8 cellular contexts compared by ENCODE assay signal in the genomic region with DNA sequence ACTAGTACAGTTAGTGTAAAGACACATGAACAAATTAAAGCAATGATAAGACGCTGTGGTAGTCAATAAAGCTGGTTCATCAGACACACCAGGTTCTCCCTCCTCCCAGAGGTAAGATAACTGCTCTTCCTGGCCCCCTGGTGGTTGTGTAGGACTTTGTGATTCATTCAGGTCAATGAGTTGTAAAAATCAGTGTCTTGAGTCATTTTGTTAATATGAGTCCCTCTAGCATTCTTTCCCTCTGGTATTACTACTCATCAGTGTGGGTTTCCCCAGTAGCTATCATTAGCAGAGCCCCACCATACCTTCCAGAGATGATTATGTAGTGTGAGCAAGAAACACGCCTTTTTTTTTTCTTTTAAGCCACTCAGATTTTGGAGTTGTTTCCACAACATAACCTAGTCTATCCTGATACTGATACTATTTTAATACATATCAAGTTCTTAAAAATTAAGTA. TPM values are rescaled to one million over a fixed set of nuclear protein-coding genes. Genes with fewer than 3 reads are reported as not detected.
DNase-seq lines count a peak whose midpoint lies in the region; TF ChIP-seq lines count a peak whose summit lies in the region.

No MANE protein-coding gene starts in this region.

- H3K9me3 ChIP-seq in uterus = no peaks in the 10 kb centered on the region

- H3K27ac ChIP-seq in uterus = no peak overlapping the region

- peak; percentile 80 for DNase-seq in DMS153 treated with DMSO at 0.1 percent for 48 hours (lab: John Stamatoyannopoulos, UW; ENCODE audit: unreplicated experiment)
- peak; percentile 71 for DNase-seq in H4 (ENCODE audit: low spot score)
- peak; percentile 82 for DNase-seq in NB4 (ENCODE audit: low read depth)
- peak; percentile 80 for DNase-seq in SK-N-DZ (ENCODE audit: low spot score)
- DNase-seq in activated naive CD4-positive, alpha-beta T cell (lab: John Stamatoyannopoulos, UW) = peak; percentile 13 to 58 (median 32)
- peak; percentile 87 for DNase-seq in glomerular visceral epithelial cell (ENCODE audit: extremely low spot score)
- DNase-seq in progenitor cell of endocrine pancreas (ENCODE audit: low spot score, unreplicated experiment) = peak; percentile 25
- DNase-seq in uterus = peak; percentile 58 to 78

- H3K36me3 Mint-ChIP-seq in progenitor cell of endocrine pancreas (ENCODE audit: insufficient read depth) = peaks cover 4% of the 10 kb centered on the region

- H3K4me3 ChIP-seq in NB4 (ENCODE audit: low read depth, low read length) (no peak overlapping the region), uterus (no peak overlapping the region)

- no peaks in the 10 kb centered on the region for H3K36me3 ChIP-seq in uterus

- intact Hi-C loops in uterus (cut with DNase I; ENCODE audit: low total_unique reads) = no loop called here

- TF ChIP-seq CTCF in NB4 (IDR thresholded peaks at IDR 0.05; ENCODE audit: low read depth, low read length) = peak; percentile 84
- peak; percentile 82 for TF ChIP-seq CTCF in progenitor cell of endocrine pancreas (IDR thresholded peaks at IDR 0.05; ENCODE audit: unreplicated experiment)
- TF ChIP-seq CTCF in uterus (IDR thresholded peaks at IDR 0.05) = peak; percentile 55 to 67 (median 62)

- no peaks in the 10 kb centered on the region for H3K9me3 Mint-ChIP-seq in progenitor cell of endocrine pancreas (ENCODE audit: low read depth)

- peaks cover 3% of the 10 kb centered on the region for H3K4me1 Mint-ChIP-seq in progenitor cell of endocrine pancreas (ENCODE audit: low read depth)

- peak overlapping the region; percentile 33 for H3K27ac Mint-ChIP-seq in progenitor cell of endocrine pancreas

- no peak for TF ChIP-seq POLR2A in NB4 (IDR thresholded peaks at IDR 0.05; ENCODE audit: extremely low read depth, insufficient read length)
- no peak for TF ChIP-seq POLR2A in uterus (IDR thresholded peaks at IDR 0.05)

- H3K27me3 Mint-ChIP-seq in progenitor cell of endocrine pancreas = no peaks in the 10 kb centered on the region

- H3K4me3 Mint-ChIP-seq in progenitor cell of endocrine pancreas (ENCODE audit: low read depth) = no peak overlapping the region

- no peaks in the 10 kb centered on the region for H3K27me3 ChIP-seq in uterus

- no peaks in the 10 kb centered on the region for H3K4me1 ChIP-seq in uterus

RNA-seq across cellular contexts. Expression of gene SETDB1, which starts 3.6 kb away (rescaled TPM):
- 15.9 and 26.2 TPM in 2 replicates for total RNA-seq in H4 (2014; rRNA removed; shearing (Covaris generic))
- polyA plus RNA-seq in SK-N-DZ (2014; cell fraction: cytosol; rRNA removed) = 71.4 and 101 TPM in 2 replicates
- polyA plus RNA-seq in SK-N-DZ (2014; cell fraction: nucleus; rRNA removed) = 110 and 112 TPM in 2 replicates
- total RNA-seq in progenitor cell of endocrine pancreas (110 TPM in 2 replicates), uterus (10 to 100 TPM; 21.8 to 63.2 (median 54.4) TPM)

RNA-seq across cellular contexts. Expression of gene CTXND2, which starts 35.6 kb away (rescaled TPM):
- total RNA-seq in H4 (2014; rRNA removed; shearing (Covaris generic)) = not detected in 2 replicates
- not detected in 2 replicates for polyA plus RNA-seq in SK-N-DZ (2014; cell fraction: cytosol; rRNA removed)
- not detected in 2 replicates for polyA plus RNA-seq in SK-N-DZ (2014; cell fraction: nucleus; rRNA removed)
- total RNA-seq in progenitor cell of endocrine pancreas (not detected in 2 replicates), uterus (not detected)

RNA-seq across cellular contexts. Expression of gene ARNT, which starts 46.1 kb away (rescaled TPM):
- 13.0 and 13.7 TPM in 2 replicates for total RNA-seq in H4 (2014; rRNA removed; shearing (Covaris generic))
- 28.3 and 32.8 TPM in 2 replicates for polyA plus RNA-seq in SK-N-DZ (2014; cell fraction: cytosol; rRNA removed)
- 24.8 and 35.0 TPM in 2 replicates for polyA plus RNA-seq in SK-N-DZ (2014; cell fraction: nucleus; rRNA removed)
- total RNA-seq in progenitor cell of endocrine pancreas (39.0 and 40.9 TPM in 2 replicates), uterus (10 to 100 TPM; 28.9 to 86.1 (median 59.1) TPM)

RNA-seq across cellular contexts. Expression of gene CERS2, which starts 52.1 kb away (rescaled TPM):
- 97.8 and 110 TPM in 2 replicates for total RNA-seq in H4 (2014; rRNA removed; shearing (Covaris generic))
- polyA plus RNA-seq in SK-N-DZ (2014; cell fraction: cytosol; rRNA removed) = 138 and 143 TPM in 2 replicates
- polyA plus RNA-seq in SK-N-DZ (2014; cell fraction: nucleus; rRNA removed) = 127 and 132 TPM in 2 replicates
- total RNA-seq in progenitor cell of endocrine pancreas (187 and 203 TPM in 2 replicates), uterus (100 to 1,000 TPM in 3 of 4 donors, 10 to 100 TPM in 1; 74.9 to 191 (median 147) TPM)

RNA-seq across cellular contexts. Expression of gene ANXA9, which starts 59.5 kb away (rescaled TPM):
- total RNA-seq in H4 (2014; rRNA removed; shearing (Covaris generic)) = 0.04 and 0.23 TPM in 2 replicates
- polyA plus RNA-seq in SK-N-DZ (2014; cell fraction: cytosol; rRNA removed) = 0.07 and 0.45 TPM in 2 replicates
- 0.07 TPM in 1 of 2 replicates, not detected in the other for polyA plus RNA-seq in SK-N-DZ (2014; cell fraction: nucleus; rRNA removed)
- total RNA-seq in progenitor cell of endocrine pancreas (3.5 TPM in 2 replicates), uterus (10 to 100 TPM in 1 of 4 donors, 1 to 10 TPM in 3; 2.3 to 54.3 (median 6.2) TPM)

Comparison
In these comparisons a context has a peak if more than half of its experiments do, and no peak if none do; other contexts are left out.
1. DNase-seq: peak in every context shown above with its lines; median percentile 87 in glomerular visceral epithelial cell; 82 in NB4; 80 in DMS153 treated with DMSO at 0.1 percent for 48 hours; 80 in SK-N-DZ; 71 in H4; 68 in uterus; 32 in activated naive CD4-positive, alpha-beta T cell; 25 in progenitor cell of endocrine pancreas.